ENCODE assay signal across 9 cellular contexts in genomic region chr11:122691751-122692150, GRCh38. TPM values are rescaled to one million over a fixed set of nuclear protein-coding genes. Genes with fewer than 3 reads are reported as not detected.
DNase-seq lines count a peak whose midpoint lies in the region; ATAC-seq lines count a peak whose summit lies in the region.
"Had no signal": no experiment of that assay in that cellular context is flagged by ENCODE, and none has a peak within 500 bp of the region (broad histone marks: within the 10 kb centered on the region; RNA-seq: fewer than 3 reads in every experiment).

No MANE protein-coding gene starts in this region.

- no peaks in the 10 kb centered on the region for H3K27me3 Mint-ChIP-seq in activated T-helper 2 cell treated with anti-CD3 and anti-CD28 coated beads, Interferon-gamma antibody, Interleukin-2, Interleukin-4, amounts not matched to agents 10 μg/mL and 5 μg/mL and 100 μg/mL, durations not matched to agents 14 hours and 24 hours and 36 hours (ENCODE audit: low read depth)
- H3K27me3 Mint-ChIP-seq in stimulated activated naive CD8-positive, alpha-beta T cell treated with anti-CD3 and anti-CD28 coated beads, Interleukin-15, amount 100 ng/mL, for 72 hours = no peaks in the 10 kb centered on the region

- intact Hi-C loops in activated T-helper 2 cell treated with anti-CD3 and anti-CD28 coated beads, Interferon-gamma antibody, Interleukin-2, Interleukin-4, amounts not matched to agents 10 μg/mL and 5 μg/mL and 100 μg/mL, durations not matched to agents 14 hours and 24 hours and 36 hours (cut with micrococcal nuclease) = no loop called here

- H3K4me1 Mint-ChIP-seq in activated T-helper 2 cell treated with anti-CD3 and anti-CD28 coated beads, Interferon-gamma antibody, Interleukin-2, Interleukin-4, amounts not matched to agents 10 μg/mL and 5 μg/mL and 100 μg/mL, durations not matched to agents 14 hours and 24 hours and 36 hours (ENCODE audit: low read depth) = peaks cover 58% of the 10 kb centered on the region
- H3K4me1 Mint-ChIP-seq in stimulated activated naive CD8-positive, alpha-beta T cell treated with anti-CD3 and anti-CD28 coated beads, Interleukin-15, amount 100 ng/mL, for 72 hours = peaks cover 89% of the 10 kb centered on the region

- no peaks in the 10 kb centered on the region for H3K9me3 Mint-ChIP-seq in activated T-helper 2 cell treated with anti-CD3 and anti-CD28 coated beads, Interferon-gamma antibody, Interleukin-2, Interleukin-4, amounts not matched to agents 10 μg/mL and 5 μg/mL and 100 μg/mL, durations not matched to agents 14 hours and 24 hours and 36 hours
- no peaks in the 10 kb centered on the region for H3K9me3 Mint-ChIP-seq in stimulated activated naive CD8-positive, alpha-beta T cell treated with anti-CD3 and anti-CD28 coated beads, Interleukin-15, amount 100 ng/mL, for 72 hours

- peak overlapping the region; percentile 56 for H3K27ac Mint-ChIP-seq in activated T-helper 2 cell treated with anti-CD3 and anti-CD28 coated beads, Interferon-gamma antibody, Interleukin-2, Interleukin-4, amounts not matched to agents 10 μg/mL and 5 μg/mL and 100 μg/mL, durations not matched to agents 14 hours and 24 hours and 36 hours
- H3K27ac Mint-ChIP-seq in stimulated activated naive CD8-positive, alpha-beta T cell treated with anti-CD3 and anti-CD28 coated beads, Interleukin-15, amount 100 ng/mL, for 72 hours = peak overlapping the region; percentile 45 to 63

- DNase-seq in NCI-H524 (lab: John Stamatoyannopoulos, UW) = peak; percentile 21 to 47
- DNase-seq in NCI-H524 treated with DMSO at 0.1 percent for 48 hours (lab: John Stamatoyannopoulos, UW) = no peak
- no peak for DNase-seq in activated T-helper 2 cell treated with anti-CD3 and anti-CD28 coated beads, Interferon-gamma antibody, Interleukin-2, Interleukin-4, amounts not matched to agents 10 μg/mL and 5 μg/mL and 100 μg/mL, durations not matched to agents 14 hours and 24 hours and 36 hours (ENCODE audit: low spot score)
- DNase-seq in islet precursor cell = peak; percentile 67
- no peak for DNase-seq in stimulated activated naive CD8-positive, alpha-beta T cell treated with anti-CD3 and anti-CD28 coated beads, Interleukin-15, amount 100 ng/mL, for 72 hours
- DNase-seq in DMS114 treated with DMSO at 0.1 percent for 48 hours (lab: John Stamatoyannopoulos, UW; ENCODE audit: unreplicated experiment) = no peak
- DNase-seq: 8988T had no signal

- peaks cover 6% of the 10 kb centered on the region for H3K36me3 Mint-ChIP-seq in activated T-helper 2 cell treated with anti-CD3 and anti-CD28 coated beads, Interferon-gamma antibody, Interleukin-2, Interleukin-4, amounts not matched to agents 10 μg/mL and 5 μg/mL and 100 μg/mL, durations not matched to agents 14 hours and 24 hours and 36 hours (ENCODE audit: low read depth)

- no peak overlapping the region for H3K4me3 Mint-ChIP-seq in activated T-helper 2 cell treated with anti-CD3 and anti-CD28 coated beads, Interferon-gamma antibody, Interleukin-2, Interleukin-4, amounts not matched to agents 10 μg/mL and 5 μg/mL and 100 μg/mL, durations not matched to agents 14 hours and 24 hours and 36 hours (ENCODE audit: low read depth)
- H3K4me3 Mint-ChIP-seq in stimulated activated naive CD8-positive, alpha-beta T cell treated with anti-CD3 and anti-CD28 coated beads, Interleukin-15, amount 100 ng/mL, for 72 hours = peak overlapping the region; percentile 60 to 62

- no peak for ATAC-seq in stimulated activated naive CD8-positive, alpha-beta T cell treated with anti-CD3 and anti-CD28 coated beads, Interleukin-15, amount 100 ng/mL, for 72 hours
- no peak for ATAC-seq in HG03097 (IDR thresholded peaks at IDR 0.05; ENCODE audit: low FRiP score, unreplicated experiment)
- no peak for ATAC-seq in GM19452 (IDR thresholded peaks at IDR 0.05; ENCODE audit: unreplicated experiment)

RNA-seq across cellular contexts. Expression of gene UBASH3B, which starts 36.2 kb away (rescaled TPM):
- total RNA-seq in activated T-helper 2 cell treated with anti-CD3 and anti-CD28 coated beads, Interferon-gamma antibody, Interleukin-2, Interleukin-4, amounts not matched to agents 10 μg/mL and 5 μg/mL and 100 μg/mL, durations not matched to agents 14 hours and 24 hours and 36 hours = 19.3 and 20.1 TPM in 2 replicates

Comparison
In these comparisons a context has a peak if more than half of its experiments do, and no peak if none do; other contexts are left out.
1. DNase-seq: peak in NCI-H524 (2 of 2) and islet precursor cell (single experiment); none in NCI-H524 treated with DMSO at 0.1 percent for 48 hours (single experiment), activated T-helper 2 cell treated with anti-CD3 and anti-CD28 coated beads, Interferon-gamma antibody, Interleukin-2, Interleukin-4, amounts not matched to agents 10 μg/mL and 5 μg/mL and 100 μg/mL, durations not matched to agents 14 hours and 24 hours and 36 hours (single experiment), stimulated activated naive CD8-positive, alpha-beta T cell treated with anti-CD3 and anti-CD28 coated beads, Interleukin-15, amount 100 ng/mL, for 72 hours (0 of 2) and DMS114 treated with DMSO at 0.1 percent for 48 hours (single experiment).